ENCODE assay signal across 32 cellular contexts in the genomic region with DNA sequence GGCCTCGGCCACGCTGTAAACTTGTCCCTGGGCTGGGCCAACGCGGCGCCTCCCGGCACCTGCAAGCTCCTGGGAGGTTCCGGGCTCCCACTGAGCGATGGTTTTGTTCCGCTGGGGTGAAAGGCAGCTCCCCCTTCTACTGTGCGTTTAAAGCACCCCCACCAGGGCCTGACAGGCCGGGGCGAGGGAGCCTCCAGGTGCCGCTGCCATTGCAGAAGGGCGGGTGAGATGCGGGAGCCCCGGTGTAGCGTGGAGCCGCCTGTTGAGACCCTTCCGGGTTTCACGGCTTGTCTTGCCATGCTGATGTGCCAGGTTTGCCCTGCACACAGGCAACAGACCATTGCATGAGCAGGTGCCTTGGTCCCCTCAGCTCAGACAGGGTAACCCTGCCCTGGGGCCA. TPM values are rescaled to one million over a fixed set of nuclear protein-coding genes. Genes with fewer than 3 reads are reported as not detected.
DNase-seq lines count a peak whose midpoint lies in the region; FAIRE-seq and TF ChIP-seq lines count a peak whose summit lies in the region.
"Had no signal": no experiment of that assay in that cellular context is flagged by ENCODE, and none has a peak within 500 bp of the region (broad histone marks: within the 10 kb centered on the region; RNA-seq: fewer than 3 reads in every experiment).

No MANE protein-coding gene starts in this region.

- H4K8ac ChIP-seq in H1 (ENCODE audit: extremely low read depth, insufficient read depth, low read length) = peak overlapping the region; percentile 45
- H4K8ac ChIP-seq in mesendoderm (ENCODE audit: low read depth, low read length) = no peak overlapping the region

- H3K79me1 ChIP-seq in H1 (ENCODE audit: low read depth, low read length) (no peaks in the 10 kb centered on the region; the same call in 1 of the 2 replicates), mesendoderm (ENCODE audit: low read length) (no peaks in the 10 kb centered on the region)

- CTCF ChIA-PET in H1 (lab: Charles Lee; ENCODE audit: partially characterized antibody) = interaction anchor here (0.9 to 9.9 kb wide), 10 partner anchors 12 to 89 kb away, joined by 3 to 81 read pairs (median 8); no protein-coding TSS in a partner anchor

- no peak overlapping the region for H3K4me3 Mint-ChIP-seq in T-helper 2 cell treated with Interferon-gamma antibody and Interleukin-4, amounts not matched to agents 5 μg/mL and 100 μg/mL, for 36 hours
- H3K4me3 Mint-ChIP-seq: natural killer cell treated with Interleukin-12 subunit alpha and Interleukin-12 subunit beta and Interleukin-15 and Interleukin-18, amount 100 ng/mL, for 72 hours had no signal

- no peak overlapping the region for H4K5ac ChIP-seq in H1 (ENCODE audit: insufficient read length, low read depth, low read length)
- no peak overlapping the region for H4K5ac ChIP-seq in mesendoderm (ENCODE audit: low read length)

- H3K4ac ChIP-seq in H1 (replicated peaks; ENCODE audit: insufficient read length, low read depth, low read length) (peak overlapping the region; percentile 44), mesendoderm (ENCODE audit: low read depth, low read length) (no peak overlapping the region)

- no peaks in the 10 kb centered on the region for H3K36me3 Mint-ChIP-seq in T-helper 2 cell treated with Interferon-gamma antibody and Interleukin-4, amounts not matched to agents 5 μg/mL and 100 μg/mL, for 36 hours (ENCODE audit: low read depth)
- H3K36me3 Mint-ChIP-seq: activated naive CD4-positive, alpha-beta T cell treated with anti-CD3 and anti-CD28 coated beads, Interleukin-2, amount 50 U/mL, for 72 hours; natural killer cell treated with Interleukin-12 subunit alpha and Interleukin-12 subunit beta and Interleukin-15 and Interleukin-18, amount 100 ng/mL, for 72 hours had no signal

- H3K18ac ChIP-seq in H1 (ENCODE audit: extremely low read depth, low read length) = peak overlapping the region; percentile 71; the same call in 1 of the 2 replicates
- no peak overlapping the region for H3K18ac ChIP-seq in mesendoderm (ENCODE audit: low read length)

- peaks cover 3 to 51% (median 16%) of the 10 kb centered on the region in 11 experiments; a peak in 21 of 22 replicates for H4K20me1 ChIP-seq in BLaER1 treated with 17β-estradiol and CSF1 and Interleukin-3, amounts not matched to agents 10 nM and 100 nM
- H4K20me1 ChIP-seq in H1 (replicated peaks in 1 of 2; ENCODE audit: control insufficient read depth in 1 of 2, insufficient read depth in 2 of 2, low read length in 2 of 2) = peaks cover 0 to 2% of the 10 kb centered on the region in 2 experiments

- no peak for TF ChIP-seq RAD21 in H1 (IDR thresholded peaks at IDR 0.05 in 1 of 2, conservative IDR thresholded peaks at IDR 0.05 in 1 of 2; ENCODE audit: low read depth in 2 of 2, low read length in 2 of 2)

- peaks cover 2% of the 10 kb centered on the region for H3K4me1 Mint-ChIP-seq in T-helper 2 cell treated with Interferon-gamma antibody and Interleukin-4, amounts not matched to agents 5 μg/mL and 100 μg/mL, for 36 hours (ENCODE audit: low read depth)

- no peak overlapping the region for H3K4me3 ChIP-seq in BLaER1 treated with 17β-estradiol and CSF1 and Interleukin-3, amounts not matched to agents 10 nM and 100 nM
- H3K4me3 ChIP-seq in H1 (ENCODE audit: extremely low read depth in 1 of 4, insufficient read depth in 2 of 4, low read depth in 3 of 4, low read length in 4 of 4) = peak overlapping the region in 2 of 4 experiments; percentile 23 to 39; a peak in 3 of 8 replicates
- H3K4me3 ChIP-seq in mesendoderm (ENCODE audit: low read length) = no peak overlapping the region
- H3K4me3 ChIP-seq: gastrocnemius medialis, lung, MG63, ovary, skin epidermis, suprapubic skin, upper lobe of right lung had no signal

- POLR2A ChIA-PET in H1 (lab: Charles Lee; ENCODE audit: partially characterized antibody) = interaction anchor here (1.0 to 2.8 kb wide), 6 partner anchors 14 to 73 kb away, joined by 3 to 10 read pairs (median 4); partner anchors contain the start of gene NKAIN4

- H2AK5ac ChIP-seq in H1 (ENCODE audit: low read depth, low read length) = no peak overlapping the region
- H2AK5ac ChIP-seq in mesendoderm (ENCODE audit: low read length) = no peak overlapping the region

- no peak overlapping the region for H2AFZ ChIP-seq in H1 (ENCODE audit: low read length)

- DNase-seq in NCI-H1417 (lab: John Stamatoyannopoulos, UW) = peak in 2 of 3 experiments; percentile 60 to 74
- no peak for DNase-seq in NCI-H1417 treated with DMSO at 0.1 percent for 48 hours (lab: John Stamatoyannopoulos, UW)
- peak; percentile 44 for DNase-seq in NCI-H146 (lab: John Stamatoyannopoulos, UW)
- peak in 1 of 2 experiments; percentile 72 for DNase-seq in H1 (ENCODE audit: low read depth in 1 of 2, low spot score in 2 of 2)
- DNase-seq in T-helper 2 cell treated with Interferon-gamma antibody and Interleukin-4, amounts not matched to agents 5 μg/mL and 100 μg/mL, for 36 hours (ENCODE audit: low spot score) = no peak
- DNase-seq in mesendoderm = no peak
- DNase-seq in cerebellar nuclear complex (lab: John Stamatoyannopoulos, UW) = no peak
- DNase-seq: 8988T; activated CD8-positive, alpha-beta memory T cell treated with anti-CD3 and anti-CD28 coated beads, Interleukin-2, amount 50 U/mL, for 48 hours; gastrocnemius medialis; GOT3; KG1; MG63; NCI-H1105 treated with DMSO at 0.1 percent for 48 hours; NCI-H2081; NCI-H446; NCI-H82; ovary; upper lobe of right lung had no signal

- H2BK15ac ChIP-seq in H1 (ENCODE audit: low read length) (0 out of 2 replicates have a peak overlapping the region, but pooled peaks have one; percentile 97), mesendoderm (replicated peaks; ENCODE audit: low read depth) (no peak overlapping the region)

- peak overlapping the region; percentile 66; the same call in 1 of the 2 replicates for H2BK5ac ChIP-seq in H1 (ENCODE audit: low read depth, low read length)
- H2BK5ac ChIP-seq in mesendoderm (ENCODE audit: low read length) = no peak overlapping the region

- peak overlapping the region; percentile 97; the same call in 1 of the 2 replicates for H2BK20ac ChIP-seq in H1 (ENCODE audit: low read length)

- H3K79me2 ChIP-seq in H1 (ENCODE audit: control insufficient read depth in 1 of 2, insufficient read depth in 2 of 2, low read length in 2 of 2) (no peaks in the 10 kb centered on the region), mesendoderm (ENCODE audit: control insufficient read depth, insufficient read depth, low read length) (no peaks in the 10 kb centered on the region)

- peak overlapping the region; percentile 50; the same call in 1 of the 2 replicates for H2BK12ac ChIP-seq in H1 (ENCODE audit: low read depth, low read length)

- FAIRE-seq in H1 (lab: Jason Lieb, UNC) = no peak
- FAIRE-seq: endothelial cell of umbilical vein, GM12891, TTC549 had no signal

- peaks cover 0 to 58% (median 51%) of the 10 kb centered on the region in 10 experiments; a peak in 18 of 20 replicates for H3K4me1 ChIP-seq in BLaER1 treated with 17β-estradiol and CSF1 and Interleukin-3, amounts not matched to agents 10 nM and 100 nM
- H3K4me1 ChIP-seq in H1 (replicated peaks in 1 of 4; ENCODE audit: control insufficient read depth in 3 of 4, insufficient read depth in 4 of 4, low read length in 3 of 4) = peaks cover 0 to 27% (median 23%) of the 10 kb centered on the region in 4 experiments; a peak in 6 of 7 replicates
- H3K4me1 ChIP-seq in mesendoderm (ENCODE audit: control insufficient read depth, low read depth, low read length) = no peaks in the 10 kb centered on the region
- H3K4me1 ChIP-seq: gastrocnemius medialis, upper lobe of right lung had no signal

- WGBS in H1 (ENCODE audit: extremely low coverage in 1 of 2, insufficient coverage in 1 of 2, insufficient read length in 1 of 2, insufficient replicate concordance in 2 of 2, low coverage in 1 of 2, low lambda C conversion rate in 2 of 2, missing lambda C conversion rate in 1 of 2), 2 experiments = 25% methylated on average over 20 of the region's 20 CpGs; no CpG with 5 or more reads in 1 of the 2 experiments
- WGBS in mesendoderm (ENCODE audit: extremely low coverage, insufficient coverage, low lambda C conversion rate) = no CpG with 5 or more reads among the region's 20 CpGs

- no peaks in the 10 kb centered on the region for H3K36me3 ChIP-seq in BLaER1 treated with 17β-estradiol and CSF1 and Interleukin-3, amounts not matched to agents 10 nM and 100 nM
- H3K36me3 ChIP-seq in H1 (ENCODE audit: control insufficient read depth in 2 of 4, insufficient read depth in 4 of 4, low read length in 3 of 4) (no peaks in the 10 kb centered on the region), mesendoderm (ENCODE audit: control insufficient read depth, insufficient read depth, low read length) (no peaks in the 10 kb centered on the region)
- H3K36me3 ChIP-seq: gastrocnemius medialis, MG63, ovary, suprapubic skin, upper lobe of right lung had no signal

- H3K9me3 ChIP-seq in BLaER1 treated with 17β-estradiol and CSF1 and Interleukin-3, amounts not matched to agents 10 nM and 100 nM (replicated peaks in 1 of 11) = peaks cover under 1 to 6% (median 2%) of the 10 kb centered on the region in 11 experiments; a peak in 18 of 22 replicates
- H3K9me3 ChIP-seq in H1 (ENCODE audit: insufficient read depth in 2 of 2, low read depth in 1 of 2, low read length in 1 of 2) = no peaks in the 10 kb centered on the region
- H3K9me3 ChIP-seq: gastrocnemius medialis, suprapubic skin, upper lobe of right lung had no signal

- H3K4me2 ChIP-seq in BLaER1 treated with 17β-estradiol and CSF1 and Interleukin-3, amounts not matched to agents 10 nM and 100 nM = peak overlapping the region in 8 of 11 experiments; percentile 13 to 64 (median 44); a peak in 15 of 22 replicates
- H3K4me2 ChIP-seq in H1 (ENCODE audit: insufficient read depth in 1 of 2, low read depth in 2 of 2, low read length in 2 of 2) (peak overlapping the region; percentile 49 to 57), mesendoderm (ENCODE audit: low read length) (no peak overlapping the region)

- H2BK120ac ChIP-seq in H1 (replicated peaks; ENCODE audit: low read depth, low read length) = no peak overlapping the region
- H2BK120ac ChIP-seq in mesendoderm (ENCODE audit: low read depth, low read length) = no peak overlapping the region

- H3K27ac Mint-ChIP-seq in T-helper 2 cell treated with Interferon-gamma antibody and Interleukin-4, amounts not matched to agents 5 μg/mL and 100 μg/mL, for 36 hours = no peak overlapping the region
- H3K27ac Mint-ChIP-seq: activated naive CD4-positive, alpha-beta T cell treated with anti-CD3 and anti-CD28 coated beads, Interleukin-2, amount 50 U/mL, for 72 hours; natural killer cell treated with Interleukin-12 subunit alpha and Interleukin-12 subunit beta and Interleukin-15 and Interleukin-18, amount 100 ng/mL, for 72 hours had no signal

- H3K23me2 ChIP-seq in H1 (ENCODE audit: low read depth, low read length) = peaks cover 3% of the 10 kb centered on the region; the same call in 1 of the 2 replicates

- TF ChIP-seq POLR2A in H1 (IDR thresholded peaks at IDR 0.05; ENCODE audit: control extremely low read depth in 1 of 2, low read depth in 2 of 2, low read length in 2 of 2) = no peak

- peaks cover 9% of the 10 kb centered on the region for H3K27me3 Mint-ChIP-seq in T-helper 2 cell treated with Interferon-gamma antibody and Interleukin-4, amounts not matched to agents 5 μg/mL and 100 μg/mL, for 36 hours (ENCODE audit: low read depth)

- no peak for TF ChIP-seq CTCF in H1 (IDR thresholded peaks at IDR 0.05; ENCODE audit: control extremely low read depth in 1 of 3, insufficient read depth in 1 of 3, low read depth in 1 of 3, low read length in 3 of 3)

- no peaks in the 10 kb centered on the region for H3K9me3 Mint-ChIP-seq in T-helper 2 cell treated with Interferon-gamma antibody and Interleukin-4, amounts not matched to agents 5 μg/mL and 100 μg/mL, for 36 hours
- H3K9me3 Mint-ChIP-seq: activated naive CD4-positive, alpha-beta T cell treated with anti-CD3 and anti-CD28 coated beads, Interleukin-2, amount 50 U/mL, for 72 hours; natural killer cell treated with Interleukin-12 subunit alpha and Interleukin-12 subunit beta and Interleukin-15 and Interleukin-18, amount 100 ng/mL, for 72 hours had no signal

- H3K9ac ChIP-seq in BLaER1 treated with 17β-estradiol and CSF1 and Interleukin-3, amounts not matched to agents 10 nM and 100 nM = no peak overlapping the region
- H3K9ac ChIP-seq in H1 (replicated peaks in 1 of 4; ENCODE audit: extremely low read depth in 1 of 4, low read depth in 3 of 4, low read length in 3 of 4) (no peak overlapping the region), mesendoderm (ENCODE audit: low read length) (no peak overlapping the region)

- no peak overlapping the region for H3K27ac ChIP-seq in BLaER1 treated with 17β-estradiol and CSF1 and Interleukin-3, amounts not matched to agents 10 nM and 100 nM
- H3K27ac ChIP-seq in H1 (ENCODE audit: low read depth, low read length) (no peak overlapping the region), mesendoderm (ENCODE audit: low read depth, low read length) (no peak overlapping the region)
- H3K27ac ChIP-seq: gastrocnemius medialis, ovary, RWPE1, skin epidermis, suprapubic skin, upper lobe of right lung had no signal

- TF ChIP-seq EP300 in H1 (IDR thresholded peaks at IDR 0.05; ENCODE audit: borderline replicate concordance in 1 of 2, low read depth in 2 of 2, low read length in 2 of 2) = no peak

- H3K23ac ChIP-seq in H1 (ENCODE audit: insufficient read length) (no peak overlapping the region), mesendoderm (ENCODE audit: low read length) (no peak overlapping the region)

- H3K56ac ChIP-seq in H1 (replicated peaks; ENCODE audit: insufficient read length, low read depth, low read length) = no peak overlapping the region
- H3K56ac ChIP-seq in mesendoderm (ENCODE audit: low read length) = no peak overlapping the region

- peak overlapping the region; percentile 97 for H4K91ac ChIP-seq in H1 (replicated peaks; ENCODE audit: insufficient read length, low read length)

- H3K14ac ChIP-seq in H1 (ENCODE audit: insufficient read length) = no peak overlapping the region

- H3K27me3 ChIP-seq in BLaER1 treated with 17β-estradiol and CSF1 and Interleukin-3, amounts not matched to agents 10 nM and 100 nM = peaks cover 22 to 35% (median 31%) of the 10 kb centered on the region in 11 experiments
- H3K27me3 ChIP-seq in H1 (replicated peaks in 1 of 4; ENCODE audit: control insufficient read depth in 3 of 4, extremely low read depth in 1 of 4, insufficient read depth in 3 of 4, low read length in 3 of 4) = peaks cover 0 to 9% (median 4%) of the 10 kb centered on the region in 4 experiments; a peak in 3 of 7 replicates
- peaks cover 4% of the 10 kb centered on the region for H3K27me3 ChIP-seq in mesendoderm (ENCODE audit: insufficient read depth, low read length, poor library complexity)

RNA-seq across cellular contexts. Expression of gene COL20A1, which starts 2.9 kb away (rescaled TPM):
- 0.17 and 0.19 TPM in 2 replicates for total RNA-seq in H1 (2021; fragmentation: NEBNext Ultra II Directional; extraction: Animal tissue kit (Norgen Biotek cat#: 25700))
- 0.21 and 0.61 TPM in 2 replicates for polyA plus RNA-seq in H1 (2011; rRNA removed)
- polyA plus RNA-seq in H1 (2011; cell fraction: cytosol; rRNA removed) = 0.41 TPM
- 5.9 TPM for polyA plus RNA-seq in H1 (2011; cell fraction: nucleus; rRNA removed)
- polyA plus RNA-seq in H1 (2012, experiment 1 of 2) = 0.08 to 1.0 TPM (median 0.66 TPM) in 4 replicates
- polyA plus RNA-seq in H1 (2012, experiment 2 of 2) = 0.07 TPM
- 0.06 TPM for polyA plus RNA-seq in H1 (2013, experiment 1 of 2)
- polyA plus RNA-seq in H1 (2013, experiment 2 of 2) = 0.06 TPM
- polyA minus RNA-seq in H1 (2011; rRNA and poly(A)+ RNA removed) = 0.07 and 0.09 TPM in 2 replicates
- polyA minus RNA-seq in H1 (2011; cell fraction: cytosol; rRNA and poly(A)+ RNA removed) = 0.37 TPM
- 1.9 TPM for polyA minus RNA-seq in H1 (2011; cell fraction: nucleus; rRNA and poly(A)+ RNA removed)
- polyA plus RNA-seq in mesendoderm (2013, experiment 1 of 2) = 0.04 TPM
- 0.04 TPM for polyA plus RNA-seq in mesendoderm (2013, experiment 2 of 2)
- total RNA-seq: endothelial cell of umbilical vein; mononuclear cell; natural killer cell treated with Interleukin-12 subunit alpha and Interleukin-12 subunit beta and Interleukin-15 and Interleukin-18, amount 100 ng/mL, for 72 hours; renal cortical epithelial cell; suprapubic skin; upper lobe of right lung had no signal
- polyA plus RNA-seq: endothelial cell of umbilical vein had no signal

RNA-seq across cellular contexts. Expression of gene ARFGAP1, which starts 23.2 kb away (rescaled TPM):
- total RNA-seq in H1 (2021; fragmentation: NEBNext Ultra II Directional; extraction: Animal tissue kit (Norgen Biotek cat#: 25700)) = 93.0 and 100 TPM in 2 replicates
- 93.7 and 136 TPM in 2 replicates for polyA plus RNA-seq in H1 (2011; rRNA removed)
- polyA plus RNA-seq in H1 (2011; cell fraction: cytosol; rRNA removed) = 110 TPM
- polyA plus RNA-seq in H1 (2011; cell fraction: nucleus; rRNA removed) = 723 TPM
- polyA plus RNA-seq in H1 (2012, experiment 1 of 2) = 84.2 to 119 TPM (median 111 TPM) in 4 replicates
- 65.8 TPM for polyA plus RNA-seq in H1 (2012, experiment 2 of 2)
- 59.7 TPM for polyA plus RNA-seq in H1 (2013, experiment 1 of 2)
- 49.0 TPM for polyA plus RNA-seq in H1 (2013, experiment 2 of 2)
- polyA minus RNA-seq in H1 (2011; rRNA and poly(A)+ RNA removed) = 37.5 and 49.1 TPM in 2 replicates
- polyA minus RNA-seq in H1 (2011; cell fraction: cytosol; rRNA and poly(A)+ RNA removed) = 44.3 TPM
- polyA minus RNA-seq in H1 (2011; cell fraction: nucleus; rRNA and poly(A)+ RNA removed) = 123 TPM
- polyA plus RNA-seq in mesendoderm (2013, experiment 1 of 2) = 36.8 TPM
- polyA plus RNA-seq in mesendoderm (2013, experiment 2 of 2) = 36.1 TPM

RNA-seq across cellular contexts. Expression of gene NKAIN4, which starts 41.6 kb away (rescaled TPM):
- total RNA-seq in H1 (2021; fragmentation: NEBNext Ultra II Directional; extraction: Animal tissue kit (Norgen Biotek cat#: 25700)) = 6.6 and 6.9 TPM in 2 replicates
- polyA plus RNA-seq in H1 (2011; rRNA removed) = 17.0 and 21.9 TPM in 2 replicates
- 13.2 TPM for polyA plus RNA-seq in H1 (2011; cell fraction: cytosol; rRNA removed)
- polyA plus RNA-seq in H1 (2011; cell fraction: nucleus; rRNA removed) = 27.5 TPM
- polyA plus RNA-seq in H1 (2012, experiment 1 of 2) = 4.5 to 10.2 TPM (median 8.1 TPM) in 4 replicates
- 6.7 TPM for polyA plus RNA-seq in H1 (2012, experiment 2 of 2)
- 8.1 TPM for polyA plus RNA-seq in H1 (2013, experiment 1 of 2)
- 5.9 TPM for polyA plus RNA-seq in H1 (2013, experiment 2 of 2)
- polyA minus RNA-seq in H1 (2011; rRNA and poly(A)+ RNA removed) = 5.3 and 5.5 TPM in 2 replicates
- polyA minus RNA-seq in H1 (2011; cell fraction: cytosol; rRNA and poly(A)+ RNA removed) = 4.3 TPM
- polyA minus RNA-seq in H1 (2011; cell fraction: nucleus; rRNA and poly(A)+ RNA removed) = 7.0 TPM
- 0.41 TPM for polyA plus RNA-seq in mesendoderm (2013, experiment 1 of 2)
- 0.59 TPM for polyA plus RNA-seq in mesendoderm (2013, experiment 2 of 2)
- total RNA-seq: activated naive CD4-positive, alpha-beta T cell treated with anti-CD3 and anti-CD28 coated beads, Interleukin-2, amount 50 U/mL, for 72 hours; endothelial cell of umbilical vein; gastrocnemius medialis; mononuclear cell; natural killer cell treated with Interleukin-12 subunit alpha and Interleukin-12 subunit beta and Interleukin-15 and Interleukin-18, amount 100 ng/mL, for 72 hours; T-helper 1 cell treated with Interleukin-12 subunit alpha and Interleukin-12 subunit beta and Interleukin-4 antibody, amounts not matched to agents 30 ng/mL and 1 ng/mL, for 36 hours; upper lobe of right lung had no signal
- polyA plus RNA-seq: ovary had no signal

Comparison
In these comparisons a context has a peak if more than half of its experiments do, and no peak if none do; other contexts are left out.
1. DNase-seq: peak in NCI-H1417 (2 of 3) and NCI-H146 (single experiment); none in NCI-H1417 treated with DMSO at 0.1 percent for 48 hours (single experiment), T-helper 2 cell treated with Interferon-gamma antibody and Interleukin-4, amounts not matched to agents 5 μg/mL and 100 μg/mL, for 36 hours (single experiment), mesendoderm (single experiment) and cerebellar nuclear complex (0 of 2).